17 cellular contexts compared by ENCODE assay signal in genomic region chr11:82458777-82459176, GRCh38.
DNase-seq lines count a peak whose midpoint lies in the region; ATAC-seq and TF ChIP-seq lines count a peak whose summit lies in the region.
"Had no signal": no experiment of that assay in that cellular context is flagged by ENCODE, and none has a peak within 500 bp of the region (broad histone marks: within the 10 kb centered on the region; RNA-seq: fewer than 3 reads in every experiment).

No MANE protein-coding gene starts in this region.

- WGBS in thyroid gland, 2 donors, result 18 to 22% methylated on average over 4 of the region's 4 CpGs

- H3K9me3 ChIP-seq in thyroid gland, result no peaks in the 10 kb centered on the region
- H3K9me3 ChIP-seq: BLaER1 treated with 17β-estradiol and CSF1 and Interleukin-3, amounts not matched to agents 10 nM and 100 nM; SJCRH30 had no signal

- H3K4me1 ChIP-seq in thyroid gland, result no peaks in the 10 kb centered on the region
- H3K4me1 ChIP-seq: BLaER1 treated with 17β-estradiol and CSF1 and Interleukin-3, amounts not matched to agents 10 nM and 100 nM; SJCRH30 had no signal

- intact Hi-C loops in thyroid gland (cut with DNase I), result no loop called here

- no peak overlapping the region for H3K4me3 ChIP-seq in thyroid gland (replicated peaks in 1 of 3)
- H3K4me3 ChIP-seq: BLaER1 treated with 17β-estradiol and CSF1 and Interleukin-3, amounts not matched to agents 10 nM and 100 nM; SJCRH30 had no signal

- no peak for TF ChIP-seq CTCF in thyroid gland (IDR thresholded peaks at IDR 0.05)

- ATAC-seq in HG03457 (IDR thresholded peaks at IDR 0.05; ENCODE audit: unreplicated experiment) (no peak), GM19452 (IDR thresholded peaks at IDR 0.05; ENCODE audit: unreplicated experiment) (no peak)
- ATAC-seq: CD8-positive, alpha-beta T cell; Panc1 had no signal

- no peaks in the 10 kb centered on the region for H3K36me3 ChIP-seq in thyroid gland
- H3K36me3 ChIP-seq: BLaER1 treated with 17β-estradiol and CSF1 and Interleukin-3, amounts not matched to agents 10 nM and 100 nM; SJCRH30 had no signal

- H3K27ac ChIP-seq in thyroid gland, result no peak overlapping the region
- H3K27ac ChIP-seq: BLaER1 treated with 17β-estradiol and CSF1 and Interleukin-3, amounts not matched to agents 10 nM and 100 nM; SJCRH30 had no signal

- no peak for TF ChIP-seq POLR2A in thyroid gland (IDR thresholded peaks at IDR 0.05)

- DNase-seq in NCI-H524 (lab: John Stamatoyannopoulos, UW) (peak; percentile 23 to 58), NCI-H524 treated with DMSO at 0.1 percent for 48 hours (lab: John Stamatoyannopoulos, UW) (no peak), NCI-H774 (lab: John Stamatoyannopoulos, UW) (peak; percentile 10), left kidney (ENCODE audit: low read depth, low spot score) (peak; percentile 52), thyroid gland (no peak)
- DNase-seq: CD8-positive, alpha-beta T cell; DMS79; KG1; MV-4-11; NCI-H146; NCI-H2107; NCI-H226; SJCRH30 had no signal

- no peaks in the 10 kb centered on the region for H3K27me3 ChIP-seq in thyroid gland
- H3K27me3 ChIP-seq: BLaER1 treated with 17β-estradiol and CSF1 and Interleukin-3, amounts not matched to agents 10 nM and 100 nM; SJCRH30 had no signal

Comparison
In these comparisons a context has a peak if more than half of its experiments do, and no peak if none do; other contexts are left out.
1. DNase-seq: peak in NCI-H524 (2 of 2), NCI-H774 (single experiment) and left kidney (single experiment); none in NCI-H524 treated with DMSO at 0.1 percent for 48 hours (single experiment) and thyroid gland (0 of 2).